ENCODE assay signal across 23 cellular contexts in the genomic region with DNA sequence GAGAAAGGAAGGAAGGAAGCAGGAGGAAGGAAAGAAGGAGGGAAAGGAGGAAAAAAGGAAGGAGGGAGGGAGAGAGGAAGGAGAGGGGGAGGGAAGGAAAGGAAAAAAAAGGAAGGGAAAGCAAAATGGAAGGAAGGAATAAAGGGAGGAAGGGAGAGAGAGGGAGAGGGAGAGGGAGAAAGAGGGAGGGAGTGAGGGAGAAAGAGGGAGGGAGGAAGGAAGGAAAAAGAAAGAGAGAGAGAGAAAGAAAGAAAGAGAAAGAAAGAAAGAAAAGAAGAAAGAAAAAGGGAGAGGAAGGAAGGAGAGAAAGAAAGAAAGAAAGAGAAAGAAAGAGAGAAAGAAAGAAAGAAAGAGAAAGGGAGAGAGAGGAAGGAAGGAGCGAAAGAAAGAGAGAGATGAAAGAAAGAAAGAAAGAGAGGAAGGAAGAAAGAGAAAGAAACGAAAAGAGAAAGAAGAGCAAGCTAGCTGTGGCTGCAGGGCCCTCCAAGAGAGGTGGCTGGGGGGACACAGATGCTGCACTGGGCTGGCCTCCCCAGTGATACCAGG.
A peak's percentile ranks its signal among the peaks of the same experiment; 100 is the strongest.
DNase-seq lines count a peak whose midpoint lies in the region; ATAC-seq, FAIRE-seq and TF ChIP-seq lines count a peak whose summit lies in the region.
"Had no signal": no experiment of that assay in that cellular context is flagged by ENCODE, and none has a peak within 500 bp of the region (broad histone marks: within the 10 kb centered on the region; RNA-seq: fewer than 3 reads in every experiment).

No MANE protein-coding gene starts in this region.

- POLR2A ChIA-PET in HEK293 (lab: Yijun Ruan, JAX) (interaction anchor here (0.7 kb wide), 1 partner anchor 817 kb away, joined by 6 read pairs; no protein-coding TSS in a partner anchor), K562 (lab: Yijun Ruan, JAX) (no interaction called here)

- H3K9me3 Mint-ChIP-seq in activated T-helper 1 cell treated with anti-CD3 and anti-CD28 coated beads, Interleukin-12 subunit alpha, Interleukin-12 subunit beta, Interleukin-2, Interleukin-4 antibody, amounts not matched to agents 30 ng/mL and 10 ng/mL and 1 ng/mL, durations not matched to agents 14 hours and 24 hours and 36 hours: no peaks in the 10 kb centered on the region

- no peak for TF ChIP-seq CTCF in HEK293 (tag by site-specific recombination; IDR thresholded peaks at IDR 0.05)
- TF ChIP-seq CTCF in K562 (IDR thresholded peaks at IDR 0.05 in 2 of 3, conservative IDR thresholded peaks at IDR 0.05 in 1 of 3; ENCODE audit: insufficient read depth in 2 of 3, low read depth in 1 of 3, low read length in 3 of 3): no peak

- no peak for TF ChIP-seq POLR2A in K562 (conservative IDR thresholded peaks at IDR 0.05)

- H3K79me2 ChIP-seq in K562 (ENCODE audit: control insufficient read depth, insufficient read depth, low read length): no peaks in the 10 kb centered on the region

- H3K27ac ChIP-seq in BLaER1: peak overlapping the region; percentile 67
- H3K27ac ChIP-seq in HEK293 (ENCODE audit: extremely low read depth, low read depth, low read length): no peak overlapping the region
- no peak overlapping the region for H3K27ac ChIP-seq in K562 (ENCODE audit: extremely low read depth, low read depth, low read length)
- H3K27ac ChIP-seq: 22Rv1, A549, C4-2B had no signal

- WGBS in K562 (ENCODE audit: insufficient coverage, low coverage, missing lambda C conversion rate): no CpG with 5 or more reads among the region's 2 CpGs

- no peak for TF ChIP-seq RAD21 in K562 (CRISPR knock-in tag; conservative IDR thresholded peaks at IDR 0.05 in 1 of 2, IDR thresholded peaks at IDR 0.05 in 1 of 2)

- H4K20me1 ChIP-seq in BLaER1 (no peaks in the 10 kb centered on the region), K562 (replicated peaks; ENCODE audit: control insufficient read depth, insufficient read depth, low read length) (no peaks in the 10 kb centered on the region)

- H3K36me3 Mint-ChIP-seq in activated T-helper 1 cell treated with anti-CD3 and anti-CD28 coated beads, Interleukin-12 subunit alpha, Interleukin-12 subunit beta, Interleukin-2, Interleukin-4 antibody, amounts not matched to agents 30 ng/mL and 10 ng/mL and 1 ng/mL, durations not matched to agents 14 hours and 24 hours and 36 hours (ENCODE audit: low read depth): no peaks in the 10 kb centered on the region
- H3K36me3 Mint-ChIP-seq: CD4-positive, alpha-beta memory T cell; CD4-positive, CD25-positive, alpha-beta regulatory T cell; CD8-positive, alpha-beta memory T cell had no signal

- no peak for FAIRE-seq in K562 (lab: Jason Lieb, UNC)
- FAIRE-seq: A549, G401.6, GM12891, GM19239 had no signal

- H3K9me1 ChIP-seq in K562 (ENCODE audit: control insufficient read depth, insufficient read depth, low read length): no peaks in the 10 kb centered on the region

- H3K4me2 ChIP-seq in BLaER1 (peak overlapping the region; percentile 65), K562 (ENCODE audit: insufficient read depth, low read length) (no peak overlapping the region)
- H3K4me2 ChIP-seq: A549 had no signal

- BruUV-seq in K562 (replicated peaks; lab: Mats Ljungman, UMichigan): no TSS peak

- no peaks in the 10 kb centered on the region for H3K4me1 Mint-ChIP-seq in activated T-helper 1 cell treated with anti-CD3 and anti-CD28 coated beads, Interleukin-12 subunit alpha, Interleukin-12 subunit beta, Interleukin-2, Interleukin-4 antibody, amounts not matched to agents 30 ng/mL and 10 ng/mL and 1 ng/mL, durations not matched to agents 14 hours and 24 hours and 36 hours (ENCODE audit: low read depth)
- H3K4me1 Mint-ChIP-seq: B cell; CD4-positive, alpha-beta memory T cell; CD4-positive, CD25-positive, alpha-beta regulatory T cell; CD8-positive, alpha-beta memory T cell had no signal

- H3K4me3 ChIP-seq in BLaER1 (no peak overlapping the region), HEK293 (ENCODE audit: low read depth, low read length) (no peak overlapping the region), K562 (no peak overlapping the region)
- H3K4me3 ChIP-seq: A549 had no signal

- no peak overlapping the region for H2AFZ ChIP-seq in K562 (ENCODE audit: low read depth, low read length)

- no peak for TF ChIP-seq EP300 in K562 (IDR thresholded peaks at IDR 0.05; ENCODE audit: low read length)

- no peak overlapping the region; the same call in 1 of the 2 replicates for H3K9ac ChIP-seq in BLaER1
- H3K9ac ChIP-seq in K562 (ENCODE audit: insufficient read depth in 1 of 2, low read depth in 2 of 2, low read length in 2 of 2): no peak overlapping the region

- H3K4me3 Mint-ChIP-seq in activated T-helper 1 cell treated with anti-CD3 and anti-CD28 coated beads, Interleukin-12 subunit alpha, Interleukin-12 subunit beta, Interleukin-2, Interleukin-4 antibody, amounts not matched to agents 30 ng/mL and 10 ng/mL and 1 ng/mL, durations not matched to agents 14 hours and 24 hours and 36 hours: no peak overlapping the region
- H3K4me3 Mint-ChIP-seq: B cell; CD4-positive, alpha-beta memory T cell; CD4-positive, CD25-positive, alpha-beta regulatory T cell; CD8-positive, alpha-beta memory T cell had no signal

- ATAC-seq in K562: no peak
- ATAC-seq: A549 had no signal

- in situ Hi-C loops in K562 (cut with MboI): no loop called here

- no peak overlapping the region for H3K27ac Mint-ChIP-seq in activated T-helper 1 cell treated with anti-CD3 and anti-CD28 coated beads, Interleukin-12 subunit alpha, Interleukin-12 subunit beta, Interleukin-2, Interleukin-4 antibody, amounts not matched to agents 30 ng/mL and 10 ng/mL and 1 ng/mL, durations not matched to agents 14 hours and 24 hours and 36 hours
- H3K27ac Mint-ChIP-seq: B cell had no signal

- CTCF ChIA-PET in HEK293 (lab: Yijun Ruan, JAX) (no interaction called here), K562 (lab: Yijun Ruan, JAX; ENCODE audit: low intra/inter-chr PET ratio) (no interaction called here)

- DNase-seq in K562 (ENCODE audit: extremely low read depth in 1 of 4, low spot score in 3 of 4): no peak
- DNase-seq in activated T-helper 1 cell treated with anti-CD3 and anti-CD28 coated beads, Interleukin-12 subunit alpha, Interleukin-12 subunit beta, Interleukin-2, Interleukin-4 antibody, amounts not matched to agents 30 ng/mL and 10 ng/mL and 1 ng/mL, durations not matched to agents 14 hours and 24 hours and 36 hours (ENCODE audit: low spot score): no peak
- no peak for DNase-seq in dedifferentiated amniotic fluid mesenchymal stem cell (ENCODE audit: extremely low spot score)
- no peak for DNase-seq in DMS79 treated with DMSO at 0.1 percent for 48 hours (lab: John Stamatoyannopoulos, UW)
- DNase-seq: AML-193; CD4-positive, alpha-beta memory T cell; CD4-positive, CD25-positive, alpha-beta regulatory T cell; CD8-positive, alpha-beta memory T cell; COR-L47; DMS 273 treated with DMSO at 0.1 percent for 48 hours; DMS153; DMS53; DMS79; GF-D8 had no signal

- no peaks in the 10 kb centered on the region for H3K36me3 ChIP-seq in BLaER1
- no peaks in the 10 kb centered on the region for H3K36me3 ChIP-seq in HEK293 (ENCODE audit: control insufficient read depth in 2 of 2, insufficient read depth in 1 of 2, low read length in 2 of 2)
- H3K36me3 ChIP-seq in K562 (ENCODE audit: control insufficient read depth, insufficient read depth, low read length): no peaks in the 10 kb centered on the region

- H3K4me1 ChIP-seq in BLaER1 (peaks cover 53% of the 10 kb centered on the region), HEK293 (ENCODE audit: control insufficient read depth, insufficient read depth, low read length) (no peaks in the 10 kb centered on the region), K562 (replicated peaks in 1 of 2; ENCODE audit: control insufficient read depth in 2 of 2, insufficient read depth in 2 of 2, low read length in 2 of 2) (no peaks in the 10 kb centered on the region)
- H3K4me1 ChIP-seq: A549 had no signal

- no peaks in the 10 kb centered on the region for H3K27me3 Mint-ChIP-seq in activated T-helper 1 cell treated with anti-CD3 and anti-CD28 coated beads, Interleukin-12 subunit alpha, Interleukin-12 subunit beta, Interleukin-2, Interleukin-4 antibody, amounts not matched to agents 30 ng/mL and 10 ng/mL and 1 ng/mL, durations not matched to agents 14 hours and 24 hours and 36 hours (ENCODE audit: insufficient read depth)
- H3K27me3 Mint-ChIP-seq: B cell; CD4-positive, alpha-beta memory T cell; CD4-positive, CD25-positive, alpha-beta regulatory T cell had no signal

- H3K27me3 ChIP-seq in BLaER1 (no peaks in the 10 kb centered on the region), K562 (ENCODE audit: control insufficient read depth in 2 of 2, insufficient read depth in 2 of 2, low read length in 2 of 2) (peaks cover 0 to 15% of the 10 kb centered on the region in 2 experiments; a peak in 3 of 5 replicates)

- H3K9me3 ChIP-seq in BLaER1 (no peaks in the 10 kb centered on the region), HEK293 (ENCODE audit: control insufficient read depth, insufficient read depth, low read depth, low read length) (no peaks in the 10 kb centered on the region), K562 (replicated peaks; ENCODE audit: control insufficient read depth, insufficient read depth, low read depth, low read length) (no peaks in the 10 kb centered on the region)
- H3K9me3 ChIP-seq: A549 had no signal

- intact Hi-C loops in K562 (cut with micrococcal nuclease): no loop called here
- intact Hi-C loops in activated T-helper 1 cell treated with anti-CD3 and anti-CD28 coated beads, Interleukin-12 subunit alpha, Interleukin-12 subunit beta, Interleukin-2, Interleukin-4 antibody, amounts not matched to agents 30 ng/mL and 10 ng/mL and 1 ng/mL, durations not matched to agents 14 hours and 24 hours and 36 hours (cut with micrococcal nuclease): no loop called here

TF ChIP-seq in HEK293, 187 proteins besides CTCF, POLR2A, EP300 and RAD21 (continues in another document):
- peak; percentile 87 for TF ChIP-seq PRDM1 (tag by site-specific recombination; IDR thresholded peaks at IDR 0.05)
- TF ChIP-seq OVOL3 (tag by site-specific recombination; IDR thresholded peaks at IDR 0.05): no peak
- TF ChIP-seq ZNF366 (tag by site-specific recombination; conservative IDR thresholded peaks at IDR 0.05): peak; percentile 91

TF ChIP-seq in K562, 482 proteins besides CTCF, POLR2A, EP300 and RAD21 (continues in another document):
- TF ChIP-seq ZNF512 (tag; IDR thresholded peaks at IDR 0.05): peak; percentile 65
